In genomic region chr11:109378049-109378448, GRCh38 we compare ENCODE assay signal across 36 cellular contexts. TPM values are rescaled to one million over a fixed set of nuclear protein-coding genes. Genes with fewer than 3 reads are reported as not detected.
"Had no signal": no experiment of that assay in that cellular context is flagged by ENCODE, and none has a peak within 500 bp of the region (broad histone marks: within the 10 kb centered on the region; RNA-seq: fewer than 3 reads in every experiment).

No MANE protein-coding gene starts in this region.

- H3K4me3 ChIP-seq: PC-9, SJCRH30, SK-N-MC had no signal

- H3K4me1 Mint-ChIP-seq: activated CD4-positive, alpha-beta T cell treated with anti-CD3 and anti-CD28 coated beads, Interleukin-2, amount 10 ng/mL, durations not matched to agents 24 days and 14 days; activated naive CD8-positive, alpha-beta T cell treated with anti-CD3 and anti-CD28 coated beads for 36 hours; activated T-helper 17 cell treated with anti-CD3 and anti-CD28 coated beads, Interleukin-2, amount 50 U/mL, for 72 hours; central memory CD8-positive, alpha-beta T cell had no signal

- ATAC-seq: activated CD8-positive, alpha-beta T cell treated with anti-CD3 and anti-CD28 coated beads for 36 hours; activated T-cell treated with anti-CD3 and anti-CD28 coated beads, Interleukin-2, amount 50 U/mL, for 72 hours; activated T-helper 17 cell treated with anti-CD3 and anti-CD28 coated beads, Interleukin-2, amount 50 U/mL, for 72 hours had no signal

- H3K9me3 ChIP-seq: SJCRH30 had no signal

- H3K4me3 Mint-ChIP-seq: activated CD4-positive, alpha-beta T cell treated with anti-CD3 and anti-CD28 coated beads, Interleukin-2, amount 10 ng/mL, durations not matched to agents 24 days and 14 days; activated CD8-positive, alpha-beta T cell treated with anti-CD3 and anti-CD28 coated beads for 36 hours; activated naive CD8-positive, alpha-beta T cell treated with anti-CD3 and anti-CD28 coated beads for 36 hours; activated T-cell treated with anti-CD3 and anti-CD28 coated beads, Interleukin-2, amount 50 U/mL, for 72 hours; activated T-helper 17 cell treated with anti-CD3 and anti-CD28 coated beads, Interleukin-2, amount 50 U/mL, for 72 hours; central memory CD8-positive, alpha-beta T cell; T-helper 1 cell treated with Interleukin-12 subunit alpha and Interleukin-12 subunit beta and Interleukin-4 antibody, amounts not matched to agents 30 μg/mL and 1 μg/mL, for 36 hours; T-helper 2 cell treated with Interferon-gamma antibody and Interleukin-4, amounts not matched to agents 5 μg/mL and 100 μg/mL, for 36 hours had no signal

- H3K9me3 Mint-ChIP-seq: activated CD4-positive, alpha-beta T cell treated with anti-CD3 and anti-CD28 coated beads, Interleukin-2, amount 10 ng/mL, durations not matched to agents 24 days and 14 days; activated CD8-positive, alpha-beta T cell treated with anti-CD3 and anti-CD28 coated beads for 36 hours; activated naive CD8-positive, alpha-beta T cell treated with anti-CD3 and anti-CD28 coated beads for 36 hours; T-helper 1 cell treated with Interleukin-12 subunit alpha and Interleukin-12 subunit beta and Interleukin-4 antibody, amounts not matched to agents 30 μg/mL and 1 μg/mL, for 36 hours; T-helper 2 cell treated with Interferon-gamma antibody and Interleukin-4, amounts not matched to agents 5 μg/mL and 100 μg/mL, for 36 hours had no signal

- DNase-seq: activated CD4-positive, alpha-beta T cell treated with anti-CD3 and anti-CD28 coated beads, Interleukin-2, amount 10 ng/mL, durations not matched to agents 24 days and 14 days; activated CD4-positive, alpha-beta T cell treated with anti-CD3 and anti-CD28 coated beads, Interleukin-2, amount 50 U/mL, for 4 hours; activated CD8-positive, alpha-beta T cell treated with anti-CD3 and anti-CD28 coated beads for 36 hours; activated effector memory CD4-positive, alpha-beta T cell treated with anti-CD3 and anti-CD28 coated beads, Interleukin-2, amount 50 U/mL, for 16 hours; activated naive CD4-positive, alpha-beta T cell; activated naive CD4-positive, alpha-beta T cell treated with anti-CD3 and anti-CD28 coated beads, Interleukin-2, amount 50 U/mL, for 16 hours; activated naive CD8-positive, alpha-beta T cell treated with anti-CD3 and anti-CD28 coated beads for 36 hours; activated T-cell treated with anti-CD3 and anti-CD28 coated beads, Interleukin-2, amount 50 U/mL, for 1 hour; activated T-cell treated with anti-CD3 and anti-CD28 coated beads, Interleukin-2, amount 50 U/mL, for 72 hours; amniotic stem cell; aorta; brain microvascular endothelial cell; Karpas-422; KBM-7; MM.1S; MV-4-11; NCI-H1092; NCI-H146; NCI-H187 treated with DMSO at 0.1 percent for 48 hours; NCI-H2081; NCI-H2171 treated with DMSO at 0.1 percent for 48 hours; NCI-H2227 treated with DMSO at 0.1 percent for 48 hours; NCI-H446; NCI-H510A treated with DMSO at 0.1 percent for 48 hours; NCI-H526 treated with DMSO at 0.1 percent for 48 hours; NCI-H774; PC-9; SHP77; SJCRH30 had no signal

- H3K27ac ChIP-seq: brain microvascular endothelial cell, PC-9, RWPE1, SJCRH30, SK-N-MC had no signal

- H3K4me2 ChIP-seq: PC-9 had no signal

- H3K27me3 ChIP-seq: brain microvascular endothelial cell, SJCRH30 had no signal

- H3K27me3 Mint-ChIP-seq: activated CD4-positive, alpha-beta T cell treated with anti-CD3 and anti-CD28 coated beads, Interleukin-2, amount 10 ng/mL, durations not matched to agents 24 days and 14 days; activated CD8-positive, alpha-beta T cell treated with anti-CD3 and anti-CD28 coated beads for 36 hours; activated T-helper 17 cell treated with anti-CD3 and anti-CD28 coated beads, Interleukin-2, amount 50 U/mL, for 72 hours; central memory CD8-positive, alpha-beta T cell had no signal

- H3K27ac Mint-ChIP-seq: activated CD4-positive, alpha-beta T cell treated with anti-CD3 and anti-CD28 coated beads, Interleukin-2, amount 10 ng/mL, durations not matched to agents 24 days and 14 days; activated CD8-positive, alpha-beta T cell treated with anti-CD3 and anti-CD28 coated beads for 36 hours; activated naive CD8-positive, alpha-beta T cell treated with anti-CD3 and anti-CD28 coated beads for 36 hours; activated T-cell treated with anti-CD3 and anti-CD28 coated beads, Interleukin-2, amount 50 U/mL, for 72 hours; activated T-helper 17 cell treated with anti-CD3 and anti-CD28 coated beads, Interleukin-2, amount 50 U/mL, for 72 hours; T-helper 1 cell treated with Interleukin-12 subunit alpha and Interleukin-12 subunit beta and Interleukin-4 antibody, amounts not matched to agents 30 μg/mL and 1 μg/mL, for 36 hours; T-helper 2 cell treated with Interferon-gamma antibody and Interleukin-4, amounts not matched to agents 5 μg/mL and 100 μg/mL, for 36 hours had no signal

- H3K4me1 ChIP-seq: SJCRH30 had no signal

- H2AFZ ChIP-seq: PC-9 had no signal

- H3K36me3 Mint-ChIP-seq: activated naive CD8-positive, alpha-beta T cell treated with anti-CD3 and anti-CD28 coated beads for 36 hours had no signal

- H3K36me3 ChIP-seq: brain microvascular endothelial cell, SJCRH30 had no signal

RNA-seq across cellular contexts. Expression of gene C11orf87, which starts 43.9 kb away (rescaled TPM):
- total RNA-seq: activated CD4-positive, alpha-beta T cell treated with anti-CD3 and anti-CD28 coated beads, Interleukin-2, amount 10 ng/mL, durations not matched to agents 24 days and 14 days; activated CD8-positive, alpha-beta memory T cell treated with anti-CD3 and anti-CD28 coated beads for 36 hours; activated CD8-positive, alpha-beta T cell treated with anti-CD3 and anti-CD28 coated beads for 36 hours; activated naive CD8-positive, alpha-beta T cell treated with anti-CD3 and anti-CD28 coated beads for 36 hours; activated T-cell treated with anti-CD3 and anti-CD28 coated beads, Interleukin-2, amount 50 U/mL, for 72 hours; activated T-helper 17 cell treated with anti-CD3 and anti-CD28 coated beads, Interleukin-2, amount 50 U/mL, for 72 hours; aorta; PC-9; SJCRH30 had no signal
- polyA plus RNA-seq: aorta had no signal
